8 cellular contexts compared by ENCODE assay signal in genomic region chr16:30183236-30183960, GRCh38. TPM values are rescaled to one million over a fixed set of nuclear protein-coding genes. Genes with fewer than 3 reads are reported as not detected.
DNase-seq lines count a peak whose midpoint lies in the region; ATAC-seq and TF ChIP-seq lines count a peak whose summit lies in the region.

CORO1A (plus strand) TSS chr16:30183602; CDS start chr16:30185210, 1,608 bp downstream.

- intact Hi-C loops in activated CD4-positive, alpha-beta T cell treated with anti-CD3 and anti-CD28 coated beads, Interleukin-2, amount 10 ng/mL, durations not matched to agents 24 days and 14 days (cut with micrococcal nuclease), result no loop called here
- intact Hi-C loops in dendritic cell treated with granulocyte-macrophage colony-stimulating factor and Interleukin-4, amounts not matched to agents 40 ng/mL and 50 ng/mL, for 4 days (cut with micrococcal nuclease), result no loop called here
- intact Hi-C loops in lower leg skin (cut with DNase I; ENCODE audit: low total_unique reads), result no loop called here

- H3K4me1 Mint-ChIP-seq in activated CD4-positive, alpha-beta T cell treated with anti-CD3 and anti-CD28 coated beads, Interleukin-2, amount 10 ng/mL, durations not matched to agents 24 days and 14 days, result peaks cover 28% of the 10 kb centered on the region
- peaks cover 44% of the 10 kb centered on the region for H3K4me1 Mint-ChIP-seq in dendritic cell treated with granulocyte-macrophage colony-stimulating factor and Interleukin-4, amounts not matched to agents 40 ng/mL and 50 ng/mL, for 4 days (ENCODE audit: low read depth)

- TF ChIP-seq POLR2A in lower leg skin (IDR thresholded peaks at IDR 0.05), result no peak

- H3K36me3 Mint-ChIP-seq in activated CD4-positive, alpha-beta T cell treated with anti-CD3 and anti-CD28 coated beads, Interleukin-2, amount 10 ng/mL, durations not matched to agents 24 days and 14 days (ENCODE audit: low read depth), result peaks cover 39% of the 10 kb centered on the region
- H3K36me3 Mint-ChIP-seq in dendritic cell treated with granulocyte-macrophage colony-stimulating factor and Interleukin-4, amounts not matched to agents 40 ng/mL and 50 ng/mL, for 4 days (ENCODE audit: low read depth), result peaks cover 47% of the 10 kb centered on the region

- peak within 1 kb of the TSS; percentile 98 for H3K27ac Mint-ChIP-seq in activated CD4-positive, alpha-beta T cell treated with anti-CD3 and anti-CD28 coated beads, Interleukin-2, amount 10 ng/mL, durations not matched to agents 24 days and 14 days
- peak within 1 kb of the TSS; percentile 97 for H3K27ac Mint-ChIP-seq in dendritic cell treated with granulocyte-macrophage colony-stimulating factor and Interleukin-4, amounts not matched to agents 40 ng/mL and 50 ng/mL, for 4 days

- ATAC-seq in HG03095 (IDR thresholded peaks at IDR 0.05; ENCODE audit: unreplicated experiment), result peak; percentile 43

- peak; percentile 86 for DNase-seq in NK-92 treated with Interleukin-12 subunit alpha and Interleukin-12 subunit beta, amount 100 ng/mL, for 24 hours (lab: John Stamatoyannopoulos, UW)
- DNase-seq in NK-92 (lab: John Stamatoyannopoulos, UW; ENCODE audit: unreplicated experiment), result no peak
- peak; percentile 67 for DNase-seq in NCI-H460 (ENCODE audit: extremely low read depth, low read depth)
- peak; percentile 96 for DNase-seq in activated CD4-positive, alpha-beta T cell treated with anti-CD3 and anti-CD28 coated beads, Interleukin-2, amount 10 ng/mL, durations not matched to agents 24 days and 14 days
- peak; percentile 80 to 97 for DNase-seq in lower leg skin (ENCODE audit: low spot score in 2 of 2)
- peak; percentile 85 for DNase-seq in stimulated activated CD4-positive, alpha-beta T cell treated with anti-CD3 and anti-CD28 coated beads, Interleukin-4, amount 100 ng/mL, for 24 hours

- TF ChIP-seq CTCF in lower leg skin (IDR thresholded peaks at IDR 0.05), result no peak

- H3K27me3 Mint-ChIP-seq in activated CD4-positive, alpha-beta T cell treated with anti-CD3 and anti-CD28 coated beads, Interleukin-2, amount 10 ng/mL, durations not matched to agents 24 days and 14 days, result no peaks in the 10 kb centered on the region
- H3K27me3 Mint-ChIP-seq in dendritic cell treated with granulocyte-macrophage colony-stimulating factor and Interleukin-4, amounts not matched to agents 40 ng/mL and 50 ng/mL, for 4 days, result peaks cover 3% of the 10 kb centered on the region

- H3K9me3 Mint-ChIP-seq in activated CD4-positive, alpha-beta T cell treated with anti-CD3 and anti-CD28 coated beads, Interleukin-2, amount 10 ng/mL, durations not matched to agents 24 days and 14 days, result no peaks in the 10 kb centered on the region
- no peaks in the 10 kb centered on the region for H3K9me3 Mint-ChIP-seq in dendritic cell treated with granulocyte-macrophage colony-stimulating factor and Interleukin-4, amounts not matched to agents 40 ng/mL and 50 ng/mL, for 4 days

- peak within 1 kb of the TSS; percentile 98 for H3K4me3 Mint-ChIP-seq in activated CD4-positive, alpha-beta T cell treated with anti-CD3 and anti-CD28 coated beads, Interleukin-2, amount 10 ng/mL, durations not matched to agents 24 days and 14 days
- peak within 1 kb of the TSS; percentile 93 for H3K4me3 Mint-ChIP-seq in dendritic cell treated with granulocyte-macrophage colony-stimulating factor and Interleukin-4, amounts not matched to agents 40 ng/mL and 50 ng/mL, for 4 days

- peak within 1 kb of the TSS; percentile 18 for H3K4me3 ChIP-seq in lower leg skin (ENCODE audit: low read depth, poor library complexity, severe bottlenecking)

- 0 to 1% methylated on average over 34 to 36 of the region's 73 CpGs for WGBS in lower leg skin, 2 donors

RNA-seq across cellular contexts. Expression of gene CORO1A, which starts in this region (rescaled TPM):
- total RNA-seq in NCI-H460 (2014; rRNA removed; shearing (Covaris generic)), result 0.64 TPM in 1 of 2 replicates, not detected in the other
- polyA plus RNA-seq in NCI-H460 (2014; cell fraction: nucleus; rRNA removed), result 2.8 and 8.8 TPM in 2 replicates
- total RNA-seq in activated CD4-positive, alpha-beta T cell treated with anti-CD3 and anti-CD28 coated beads, Interleukin-2, amount 10 ng/mL, durations not matched to agents 24 days and 14 days, result 748 and 758 TPM in 2 replicates
- 10 to 100 TPM; 16.7 to 44.4 (median 27.0) TPM for total RNA-seq in lower leg skin

Comparison
In these comparisons a context has a peak if more than half of its experiments do, and no peak if none do; other contexts are left out.
1. RNA of gene CORO1A (total RNA-seq): 748 to 758 TPM in activated CD4-positive, alpha-beta T cell treated with anti-CD3 and anti-CD28 coated beads, Interleukin-2, amount 10 ng/mL, durations not matched to agents 24 days and 14 days; 16.7 to 44.4 TPM in lower leg skin and 0.64 TPM in NCI-H460; every median in the first group is over 10 times any median in the second.